Comparison of ENCODE assay signal across 12 cellular contexts in the genomic region with DNA sequence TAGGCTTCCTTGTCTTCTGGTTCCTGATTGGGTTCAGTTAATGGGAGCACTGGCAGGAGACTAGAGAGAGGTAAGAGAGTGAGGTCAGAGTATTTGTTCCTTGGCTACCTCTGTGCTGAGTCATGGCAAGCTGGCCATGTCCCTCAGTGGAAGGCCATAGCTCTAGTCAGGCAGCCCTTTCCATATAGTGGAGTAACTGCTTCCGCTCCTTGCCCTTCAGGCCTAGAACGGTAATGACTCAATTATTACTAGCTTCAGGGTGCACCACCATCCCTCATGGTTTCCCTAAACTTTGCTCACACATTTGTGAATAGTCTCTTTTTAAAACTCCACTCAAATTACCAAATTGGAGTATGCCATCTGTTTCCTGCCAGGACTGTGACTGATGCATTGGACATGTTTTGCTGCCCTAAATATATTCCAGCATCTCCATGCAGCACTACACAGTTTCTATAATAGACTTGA. TPM values are rescaled to one million over a fixed set of nuclear protein-coding genes. Genes with fewer than 3 reads are reported as not detected.
DNase-seq lines count a peak whose midpoint lies in the region; ATAC-seq, FAIRE-seq and TF ChIP-seq lines count a peak whose summit lies in the region.
"Had no signal": no experiment of that assay in that cellular context is flagged by ENCODE, and none has a peak within 500 bp of the region (broad histone marks: within the 10 kb centered on the region; RNA-seq: fewer than 3 reads in every experiment).

No MANE protein-coding gene starts in this region.

- H3K36me3 Mint-ChIP-seq in astrocyte (ENCODE audit: low read depth, unreplicated experiment) (no peaks in the 10 kb centered on the region), glutamatergic neuron (ENCODE audit: unreplicated experiment) (peaks cover 4% of the 10 kb centered on the region)
- peaks cover 14% of the 10 kb centered on the region for H3K36me3 Mint-ChIP-seq in activated naive CD4-positive, alpha-beta T cell treated with anti-CD3 and anti-CD28 coated beads, Interleukin-2, amount 10 ng/mL, durations not matched to agents 7 days and 5 days

- H3K27ac ChIP-seq in astrocyte (ENCODE audit: low read depth, low read length) = peak overlapping the region; percentile 3
- H3K27ac ChIP-seq: BLaER1 had no signal

- peaks cover 7% of the 10 kb centered on the region for H3K4me1 ChIP-seq in astrocyte (ENCODE audit: insufficient read depth, low read length)
- H3K4me1 ChIP-seq: BLaER1 had no signal

- CTCF ChIA-PET in activated naive CD4-positive, alpha-beta T cell treated with anti-CD3 and anti-CD28 coated beads, Interleukin-2, amount 10 ng/mL, durations not matched to agents 7 days and 5 days (lab: Charles Lee) = no interaction called here

- no peaks in the 10 kb centered on the region for H3K36me3 ChIP-seq in astrocyte (ENCODE audit: insufficient read depth, low read length)
- H3K36me3 ChIP-seq: BLaER1 had no signal

- H2AFZ ChIP-seq in astrocyte (ENCODE audit: low read depth, low read length) = peak overlapping the region; percentile 3

- H3K4me2 ChIP-seq in astrocyte (ENCODE audit: low read length) = peak overlapping the region; percentile 4
- H3K4me2 ChIP-seq: BLaER1 had no signal

- H4K20me1 ChIP-seq in astrocyte (ENCODE audit: insufficient read depth, low read length) = no peaks in the 10 kb centered on the region
- H4K20me1 ChIP-seq: BLaER1 had no signal

- FAIRE-seq in astrocyte (lab: Jason Lieb, UNC) = peak; percentile 87

- H3K4me1 Mint-ChIP-seq in astrocyte (ENCODE audit: low read depth, unreplicated experiment) (peaks cover 10% of the 10 kb centered on the region), glutamatergic neuron (ENCODE audit: low read depth, unreplicated experiment) (peaks cover 2% of the 10 kb centered on the region)
- H3K4me1 Mint-ChIP-seq in activated naive CD4-positive, alpha-beta T cell treated with anti-CD3 and anti-CD28 coated beads, Interleukin-2, amount 10 ng/mL, durations not matched to agents 7 days and 5 days = peaks cover 26% of the 10 kb centered on the region

- no peaks in the 10 kb centered on the region for H3K9me3 ChIP-seq in astrocyte (ENCODE audit: insufficient read depth, low read depth, low read length)

- H3K27ac Mint-ChIP-seq in astrocyte (ENCODE audit: unreplicated experiment) (peak overlapping the region; percentile 63), glutamatergic neuron (ENCODE audit: unreplicated experiment) (no peak overlapping the region)
- H3K27ac Mint-ChIP-seq in activated naive CD4-positive, alpha-beta T cell treated with anti-CD3 and anti-CD28 coated beads, Interleukin-2, amount 10 ng/mL, durations not matched to agents 7 days and 5 days = no peak overlapping the region
- H3K27ac Mint-ChIP-seq: T-helper 2 cell treated with Interferon-gamma antibody and Interleukin-4, amounts not matched to agents 5 μg/mL and 100 μg/mL, for 36 hours had no signal

- H3K4me3 Mint-ChIP-seq in astrocyte (ENCODE audit: unreplicated experiment) = no peak overlapping the region
- H3K4me3 Mint-ChIP-seq in activated naive CD4-positive, alpha-beta T cell treated with anti-CD3 and anti-CD28 coated beads, Interleukin-2, amount 10 ng/mL, durations not matched to agents 7 days and 5 days = no peak overlapping the region
- H3K4me3 Mint-ChIP-seq in glutamatergic neuron (ENCODE audit: unreplicated experiment) = no peak overlapping the region
- H3K4me3 Mint-ChIP-seq: T-helper 2 cell treated with Interferon-gamma antibody and Interleukin-4, amounts not matched to agents 5 μg/mL and 100 μg/mL, for 36 hours had no signal

- DNase-seq in ACHN (peak; percentile 70), HPDE6-E6E7 (ENCODE audit: extremely low spot score) (peak; percentile 15), astrocyte (ENCODE audit: low read depth) (peak; percentile 89), iris pigment epithelial cell (ENCODE audit: low read depth) (peak; percentile 81), NCI-H1436 (lab: John Stamatoyannopoulos, UW) (no peak), glutamatergic neuron (no peak)
- no peak for DNase-seq in activated naive CD4-positive, alpha-beta T cell treated with anti-CD3 and anti-CD28 coated beads, Interleukin-2, amount 10 ng/mL, durations not matched to agents 7 days and 5 days
- DNase-seq: head of caudate nucleus; NK-92 treated with Interleukin-12 subunit alpha and Interleukin-12 subunit beta, amount 100 ng/mL, for 24 hours had no signal

- H3K9ac ChIP-seq in astrocyte (ENCODE audit: low read length) = no peak overlapping the region
- H3K9ac ChIP-seq: BLaER1 had no signal

- H3K79me2 ChIP-seq in astrocyte (ENCODE audit: insufficient read depth, low read length) = no peaks in the 10 kb centered on the region

- H3K27me3 ChIP-seq in astrocyte (ENCODE audit: insufficient read depth, low read length) = no peaks in the 10 kb centered on the region
- H3K27me3 ChIP-seq: BLaER1 had no signal

- H3K27me3 Mint-ChIP-seq in astrocyte (ENCODE audit: low read depth, unreplicated experiment) = no peaks in the 10 kb centered on the region
- peaks cover 35% of the 10 kb centered on the region for H3K27me3 Mint-ChIP-seq in activated naive CD4-positive, alpha-beta T cell treated with anti-CD3 and anti-CD28 coated beads, Interleukin-2, amount 10 ng/mL, durations not matched to agents 7 days and 5 days
- peaks cover 3% of the 10 kb centered on the region for H3K27me3 Mint-ChIP-seq in glutamatergic neuron (ENCODE audit: unreplicated experiment)

- H3K4me3 ChIP-seq in astrocyte (ENCODE audit: insufficient read depth, low read depth, low read length) = no peak overlapping the region
- H3K4me3 ChIP-seq: BLaER1 had no signal

- TF ChIP-seq CTCF in astrocyte (IDR thresholded peaks at IDR 0.05; ENCODE audit: insufficient read depth, low read depth, low read length) (no peak), glutamatergic neuron (IDR thresholded peaks at IDR 0.05; ENCODE audit: partially characterized antibody, unreplicated experiment) (no peak)

- in situ Hi-C loops in ACHN (cut with HindIII; ENCODE audit: low pct_ligation_motif_present, low pct_unique_long_range_greater_than_20kb, low sequenced_read_pairs) = no loop called here

- no peak for ATAC-seq in HG02970 (IDR thresholded peaks at IDR 0.05; ENCODE audit: low FRiP score, unreplicated experiment)

- H3K9me3 Mint-ChIP-seq in astrocyte (ENCODE audit: unreplicated experiment) = peaks cover 2% of the 10 kb centered on the region
- peaks cover 13% of the 10 kb centered on the region for H3K9me3 Mint-ChIP-seq in activated naive CD4-positive, alpha-beta T cell treated with anti-CD3 and anti-CD28 coated beads, Interleukin-2, amount 10 ng/mL, durations not matched to agents 7 days and 5 days
- peaks cover 2% of the 10 kb centered on the region for H3K9me3 Mint-ChIP-seq in glutamatergic neuron (ENCODE audit: unreplicated experiment)
- H3K9me3 Mint-ChIP-seq: T-helper 2 cell treated with Interferon-gamma antibody and Interleukin-4, amounts not matched to agents 5 μg/mL and 100 μg/mL, for 36 hours had no signal

RNA-seq across cellular contexts. Expression of a gene that starts 10.5 kb away (rescaled TPM):
- total RNA-seq in astrocyte = 45.4 and 48.2 TPM in 2 replicates
- total RNA-seq in glutamatergic neuron (ENCODE audit: unreplicated experiment) = 44.9 TPM

RNA-seq across cellular contexts. Expression of a gene that starts 58.4 kb away (rescaled TPM):
- total RNA-seq in astrocyte (15.1 and 18.3 TPM in 2 replicates), glutamatergic neuron (ENCODE audit: unreplicated experiment) (8.1 TPM)

Comparison
In these comparisons a context has a peak if more than half of its experiments do, and no peak if none do; other contexts are left out.
1. DNase-seq: peak in ACHN (single experiment), HPDE6-E6E7 (single experiment), astrocyte (single experiment) and iris pigment epithelial cell (single experiment); none in activated naive CD4-positive, alpha-beta T cell treated with anti-CD3 and anti-CD28 coated beads, Interleukin-2, amount 10 ng/mL, durations not matched to agents 7 days and 5 days (single experiment), NCI-H1436 (single experiment) and glutamatergic neuron (single experiment).